In genomic region chr9:137114613-137115393, GRCh38 we compare ENCODE assay signal across 8 cellular contexts. TPM values are rescaled to one million over a fixed set of nuclear protein-coding genes. Genes with fewer than 3 reads are reported as not detected.
A peak's percentile ranks its signal among the peaks of the same experiment; 100 is the strongest.
DNase-seq lines count a peak whose midpoint lies in the region; ATAC-seq and TF ChIP-seq lines count a peak whose summit lies in the region.

Gene DPP7, minus strand, starts transcription at chr9:137114733. Its CDS starts 20 bp downstream, at chr9:137114713.

- peak within 1 kb of the TSS; percentile 59 for H3K4me3 Mint-ChIP-seq in osteocyte (ENCODE audit: unreplicated experiment)

- H3K27me3 Mint-ChIP-seq in osteocyte (ENCODE audit: unreplicated experiment): no peaks in the 10 kb centered on the region

- H3K4me1 Mint-ChIP-seq in osteocyte (ENCODE audit: unreplicated experiment): peaks cover 3% of the 10 kb centered on the region

- TF ChIP-seq CTCF in AG09309 (IDR thresholded peaks at IDR 0.05; ENCODE audit: control insufficient read depth, insufficient read depth, low read depth, low read length, missing control alignments): no peak
- TF ChIP-seq CTCF in RWPE1 (conservative IDR thresholded peaks at IDR 0.05; ENCODE audit: low read depth): no peak
- TF ChIP-seq CTCF in osteocyte (IDR thresholded peaks at IDR 0.05): no peak

- H3K27ac ChIP-seq in RWPE1 (peak within 1 kb of the TSS; percentile 59), temporal lobe (ENCODE audit: low read depth, low read length) (peak within 1 kb of the TSS; percentile 9)

- H3K36me3 Mint-ChIP-seq in osteocyte (ENCODE audit: unreplicated experiment): no peaks in the 10 kb centered on the region

- ATAC-seq in HG03460 (IDR thresholded peaks at IDR 0.05; ENCODE audit: unreplicated experiment): peak; percentile 63

- TF ChIP-seq POLR2A in GM18951 (IDR thresholded peaks at IDR 0.05; ENCODE audit: extremely low read depth, insufficient read depth, insufficient read length): peak; percentile 85

- CTCF ChIA-PET in RWPE1 (lab: Yijun Ruan, JAX): interaction anchor here (0.6 to 1.6 kb wide), 8 partner anchors 16 to 122 kb away, joined by 3 to 9 read pairs (median 5); partner anchors contain the start of gene RNF224

- DNase-seq in AG09309 (ENCODE audit: low read depth) (no peak), RWPE1 (ENCODE audit: low spot score) (peak; percentile 74), germinal center (ENCODE audit: low spot score) (peak; percentile 91), osteocyte (ENCODE audit: extremely low spot score, unreplicated experiment) (no peak)
- DNase-seq in activated gamma-delta T cell treated with anti-CD3 and anti-CD28 coated beads, Interleukin-2, amount 50 U/mL, for 16 hours (ENCODE audit: low read depth): peak; percentile 62

- in situ Hi-C loops in GM18951 (cut with MboI; ENCODE audit: low sequenced_read_pairs, unreplicated experiment): no loop called here

- H3K4me3 ChIP-seq in AG09309 (ENCODE audit: control insufficient read depth, low read depth, low read length): peak within 1 kb of the TSS; percentile 42

- POLR2A ChIA-PET in RWPE1 (lab: Yijun Ruan, JAX; ENCODE audit: low non-redundant PET): interaction anchor here (0.7 to 1.2 kb wide), 4 partner anchors 10 to 86 kb away, joined by 3 to 4 read pairs (median 4); partner anchors contain the start of gene MAN1B1

- H3K9me3 Mint-ChIP-seq in osteocyte (ENCODE audit: unreplicated experiment): no peaks in the 10 kb centered on the region

- H3K27ac Mint-ChIP-seq in osteocyte (ENCODE audit: unreplicated experiment): no peak within 1 kb of the TSS

RNA-seq across cellular contexts. Expression of gene DPP7, which starts in this region (rescaled TPM):
- total RNA-seq in osteocyte (118 TPM in 2 replicates), temporal lobe (18.7 TPM)

Comparison
In these comparisons a context has a peak if more than half of its experiments do, and no peak if none do; other contexts are left out.
1. DNase-seq: peak in RWPE1 (single experiment), activated gamma-delta T cell treated with anti-CD3 and anti-CD28 coated beads, Interleukin-2, amount 50 U/mL, for 16 hours (single experiment) and germinal center (single experiment); none in AG09309 (single experiment) and osteocyte (single experiment).